Comparison of ENCODE assay signal across 10 cellular contexts in genomic region chr6:56693246-56693607, GRCh38. TPM values are rescaled to one million over a fixed set of nuclear protein-coding genes. Genes with fewer than 3 reads are reported as not detected.
DNase-seq lines count a peak whose midpoint lies in the region; ATAC-seq and TF ChIP-seq lines count a peak whose summit lies in the region.
"Had no signal": no experiment of that assay in that cellular context is flagged by ENCODE, and none has a peak within 500 bp of the region (broad histone marks: within the 10 kb centered on the region; RNA-seq: fewer than 3 reads in every experiment).

No MANE protein-coding gene starts in this region.

- H3K9ac ChIP-seq in skeletal muscle satellite cell (ENCODE audit: low read depth, low read length), result peak overlapping the region; percentile 78

- H3K4me2 ChIP-seq in skeletal muscle satellite cell (ENCODE audit: low read length), result peak overlapping the region; percentile 83

- no peak overlapping the region for H3K27ac Mint-ChIP-seq in activated T-helper 2 cell treated with anti-CD3 and anti-CD28 coated beads, Interferon-gamma antibody, Interleukin-2, Interleukin-4, amounts not matched to agents 10 μg/mL and 5 μg/mL and 100 μg/mL, durations not matched to agents 14 hours and 24 hours and 36 hours

- no peaks in the 10 kb centered on the region for H3K36me3 Mint-ChIP-seq in activated T-helper 2 cell treated with anti-CD3 and anti-CD28 coated beads, Interferon-gamma antibody, Interleukin-2, Interleukin-4, amounts not matched to agents 10 μg/mL and 5 μg/mL and 100 μg/mL, durations not matched to agents 14 hours and 24 hours and 36 hours (ENCODE audit: low read depth)

- intact Hi-C loops in cardiac septum (cut with DNase I), result loop anchor here (10.0 kb wide), 1 partner anchor 318 kb away; no protein-coding TSS in a partner anchor
- intact Hi-C loops in activated T-helper 2 cell treated with anti-CD3 and anti-CD28 coated beads, Interferon-gamma antibody, Interleukin-2, Interleukin-4, amounts not matched to agents 10 μg/mL and 5 μg/mL and 100 μg/mL, durations not matched to agents 14 hours and 24 hours and 36 hours (cut with micrococcal nuclease), result no loop called here

- peaks cover 22% of the 10 kb centered on the region for H3K36me3 ChIP-seq in skeletal muscle satellite cell (ENCODE audit: insufficient read depth, low read length)
- H3K36me3 ChIP-seq: cardiac muscle cell, HAP-1 had no signal

- peaks cover 67% of the 10 kb centered on the region for H3K4me1 ChIP-seq in skeletal muscle satellite cell (ENCODE audit: control insufficient read depth, insufficient read depth, low read length)

- no peaks in the 10 kb centered on the region for H3K27me3 Mint-ChIP-seq in activated T-helper 2 cell treated with anti-CD3 and anti-CD28 coated beads, Interferon-gamma antibody, Interleukin-2, Interleukin-4, amounts not matched to agents 10 μg/mL and 5 μg/mL and 100 μg/mL, durations not matched to agents 14 hours and 24 hours and 36 hours (ENCODE audit: low read depth)

- H3K27me3 ChIP-seq in skeletal muscle satellite cell (ENCODE audit: control insufficient read depth, insufficient read depth, low read length), result no peaks in the 10 kb centered on the region
- H3K27me3 ChIP-seq: cardiac muscle cell had no signal

- in situ Hi-C loops in G401 (cut with HindIII; ENCODE audit: low sequenced_read_pairs), result no loop called here

- no peak overlapping the region for H3K4me3 Mint-ChIP-seq in activated T-helper 2 cell treated with anti-CD3 and anti-CD28 coated beads, Interferon-gamma antibody, Interleukin-2, Interleukin-4, amounts not matched to agents 10 μg/mL and 5 μg/mL and 100 μg/mL, durations not matched to agents 14 hours and 24 hours and 36 hours (ENCODE audit: low read depth)

- DNase-seq in G401 (ENCODE audit: low spot score), result peak; percentile 82
- DNase-seq in cardiac septum (ENCODE audit: low spot score), result peak; percentile 87
- no peak for DNase-seq in activated T-cell treated with anti-CD3 and anti-CD28 coated beads for 4 hours
- DNase-seq in effector CD4-positive, alpha-beta T cell, result no peak
- no peak for DNase-seq in activated T-helper 2 cell treated with anti-CD3 and anti-CD28 coated beads, Interferon-gamma antibody, Interleukin-2, Interleukin-4, amounts not matched to agents 10 μg/mL and 5 μg/mL and 100 μg/mL, durations not matched to agents 14 hours and 24 hours and 36 hours (ENCODE audit: low spot score)

- peak overlapping the region; percentile 62 for H3K4me3 ChIP-seq in skeletal muscle satellite cell (ENCODE audit: low read length)
- H3K4me3 ChIP-seq: cardiac muscle cell, HAP-1 had no signal

- peak; percentile 24; the same call in 2 of the 3 replicates for ATAC-seq in SK-N-SH treated with all-trans-retinoic acid at 6 μM for 48 hours
- no peak for ATAC-seq in HG03135 (IDR thresholded peaks at IDR 0.05; ENCODE audit: unreplicated experiment)

- H3K4me1 Mint-ChIP-seq in activated T-helper 2 cell treated with anti-CD3 and anti-CD28 coated beads, Interferon-gamma antibody, Interleukin-2, Interleukin-4, amounts not matched to agents 10 μg/mL and 5 μg/mL and 100 μg/mL, durations not matched to agents 14 hours and 24 hours and 36 hours (ENCODE audit: low read depth), result no peaks in the 10 kb centered on the region

- H3K9me3 ChIP-seq in skeletal muscle satellite cell (replicated peaks; ENCODE audit: low read length), result no peaks in the 10 kb centered on the region
- H3K9me3 ChIP-seq: HAP-1 had no signal

- H3K9me3 Mint-ChIP-seq in activated T-helper 2 cell treated with anti-CD3 and anti-CD28 coated beads, Interferon-gamma antibody, Interleukin-2, Interleukin-4, amounts not matched to agents 10 μg/mL and 5 μg/mL and 100 μg/mL, durations not matched to agents 14 hours and 24 hours and 36 hours, result no peaks in the 10 kb centered on the region

TF ChIP-seq in SK-N-SH treated with all-trans-retinoic acid at 6 μM for 48 hours, 23 proteins besides CTCF, POLR2A, EP300 and RAD21:
- TF ChIP-seq POU6F1 (CRISPR knock-in tag; IDR thresholded peaks at IDR 0.05; ENCODE audit: borderline replicate concordance, low read depth) (no peak), ISL1 (CRISPR knock-in tag; IDR thresholded peaks at IDR 0.05) (peak; percentile 39)

RNA-seq across cellular contexts. Expression of gene DST, which starts 50.5 kb away (rescaled TPM):
- total RNA-seq in G401 (2014; rRNA removed; shearing (Covaris generic)), result 23.6 and 26.8 TPM in 2 replicates
- 457 TPM for total RNA-seq in cardiac septum
- total RNA-seq in skeletal muscle satellite cell (2012; rRNA removed), result 261 and 368 TPM in 2 replicates
- 7.2 and 11.8 TPM in 2 replicates for total RNA-seq in activated T-helper 2 cell treated with anti-CD3 and anti-CD28 coated beads, Interferon-gamma antibody, Interleukin-2, Interleukin-4, amounts not matched to agents 10 μg/mL and 5 μg/mL and 100 μg/mL, durations not matched to agents 14 hours and 24 hours and 36 hours

Comparison
In these comparisons a context has a peak if more than half of its experiments do, and no peak if none do; other contexts are left out.
1. DNase-seq: peak in G401 (single experiment) and cardiac septum (single experiment); none in activated T-cell treated with anti-CD3 and anti-CD28 coated beads for 4 hours (single experiment), effector CD4-positive, alpha-beta T cell (single experiment) and activated T-helper 2 cell treated with anti-CD3 and anti-CD28 coated beads, Interferon-gamma antibody, Interleukin-2, Interleukin-4, amounts not matched to agents 10 μg/mL and 5 μg/mL and 100 μg/mL, durations not matched to agents 14 hours and 24 hours and 36 hours (single experiment).
2. RNA of gene DST, which starts 50.5 kb away (total RNA-seq): 457 TPM in cardiac septum (single experiment); 23.6 to 26.8 TPM in G401 and 7.2 to 11.8 TPM in activated T-helper 2 cell treated with anti-CD3 and anti-CD28 coated beads, Interferon-gamma antibody, Interleukin-2, Interleukin-4, amounts not matched to agents 10 μg/mL and 5 μg/mL and 100 μg/mL, durations not matched to agents 14 hours and 24 hours and 36 hours; every median in the first group is over 10 times any median in the second.